19 cellular contexts compared by ENCODE assay signal in the genomic region with DNA sequence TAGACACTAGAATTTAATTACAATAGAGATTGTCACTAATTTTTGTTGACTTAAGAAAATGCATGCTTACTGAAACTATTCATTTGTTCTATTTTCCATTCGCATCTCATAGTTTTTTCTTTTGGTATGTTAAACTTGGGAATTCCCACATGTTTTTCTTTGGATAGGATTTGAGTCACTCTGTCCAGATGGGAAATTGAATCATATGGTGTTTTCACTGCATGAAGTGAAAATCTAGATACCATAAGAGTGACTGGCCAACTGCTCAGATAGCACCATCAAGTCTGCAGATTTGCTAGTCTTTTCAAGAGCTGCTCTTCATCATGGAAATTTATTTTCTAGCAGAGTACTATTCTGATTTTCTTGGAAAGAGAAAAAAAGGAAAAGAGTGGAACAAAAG.
DNase-seq lines count a peak whose midpoint lies in the region; ATAC-seq and TF ChIP-seq lines count a peak whose summit lies in the region.
"Had no signal": no experiment of that assay in that cellular context is flagged by ENCODE, and none has a peak within 500 bp of the region (broad histone marks: within the 10 kb centered on the region; RNA-seq: fewer than 3 reads in every experiment).

No MANE protein-coding gene starts in this region.

- no peak for ATAC-seq in GM19023 (IDR thresholded peaks at IDR 0.05; ENCODE audit: unreplicated experiment)
- no peak for ATAC-seq in activated T-cell treated with anti-CD3 and anti-CD28 coated beads, Interleukin-2, amount 50 U/mL, for 4 hours
- ATAC-seq: K562, left colon, T-cell had no signal

- peaks cover 9% of the 10 kb centered on the region for H3K9me3 Mint-ChIP-seq in activated T-cell treated with anti-CD3 and anti-CD28 coated beads, Interleukin-2, amount 50 U/mL, for 4 hours

- H3K27me3 Mint-ChIP-seq in activated T-cell treated with anti-CD3 and anti-CD28 coated beads, Interleukin-2, amount 50 U/mL, for 4 hours (ENCODE audit: low read depth): no peaks in the 10 kb centered on the region
- H3K27me3 Mint-ChIP-seq: activated naive CD4-positive, alpha-beta T cell treated with anti-CD3 and anti-CD28 coated beads, Interleukin-2, amount 10 ng/mL, durations not matched to agents 7 days and 5 days; CD4-positive, alpha-beta T cell; T-cell had no signal

- H3K36me3 Mint-ChIP-seq in activated T-cell treated with anti-CD3 and anti-CD28 coated beads, Interleukin-2, amount 50 U/mL, for 4 hours (ENCODE audit: insufficient read depth): no peaks in the 10 kb centered on the region
- H3K36me3 Mint-ChIP-seq: activated naive CD4-positive, alpha-beta T cell treated with anti-CD3 and anti-CD28 coated beads, Interleukin-2, amount 10 ng/mL, durations not matched to agents 7 days and 5 days; neural progenitor cell; T-cell had no signal

- no peaks in the 10 kb centered on the region for H3K4me1 Mint-ChIP-seq in activated T-cell treated with anti-CD3 and anti-CD28 coated beads, Interleukin-2, amount 50 U/mL, for 4 hours (ENCODE audit: low read depth)
- H3K4me1 Mint-ChIP-seq: activated naive CD4-positive, alpha-beta T cell treated with anti-CD3 and anti-CD28 coated beads, Interleukin-2, amount 10 ng/mL, durations not matched to agents 7 days and 5 days; neural progenitor cell; T-cell had no signal

- H3K4me3 Mint-ChIP-seq in activated T-cell treated with anti-CD3 and anti-CD28 coated beads, Interleukin-2, amount 50 U/mL, for 4 hours: no peak overlapping the region
- H3K4me3 Mint-ChIP-seq: activated naive CD4-positive, alpha-beta T cell treated with anti-CD3 and anti-CD28 coated beads, Interleukin-2, amount 10 ng/mL, durations not matched to agents 7 days and 5 days; CD4-positive, alpha-beta T cell; neural progenitor cell; T-cell had no signal

- no peak overlapping the region for H3K4me3 ChIP-seq in fibroblast of villous mesenchyme (ENCODE audit: low read depth, low read length)
- H3K4me3 ChIP-seq: cardiac muscle cell, K562, neural progenitor cell had no signal

- DNase-seq in GM04503 (ENCODE audit: low read depth) (peak; percentile 24), astrocyte of the hippocampus (ENCODE audit: low read depth, low spot score) (peak; percentile 9), fibroblast of villous mesenchyme (ENCODE audit: low read depth) (peak; percentile 8), superior temporal gyrus (ENCODE audit: extremely low spot score) (peak; percentile 7), H4 (ENCODE audit: low spot score) (no peak)
- DNase-seq in activated T-cell treated with anti-CD3 and anti-CD28 coated beads, Interleukin-2, amount 50 U/mL, for 4 hours: no peak
- DNase-seq: activated CD4-positive, alpha-beta T cell treated with anti-CD3 and anti-CD28 coated beads, Interleukin-2, amount 50 U/mL, for 48 hours; activated naive CD4-positive, alpha-beta T cell treated with anti-CD3 and anti-CD28 coated beads, Interleukin-2, amount 10 ng/mL, durations not matched to agents 7 days and 5 days; CD4-positive, alpha-beta T cell; DMS53; left colon; MV-4-11; NCI-H2029; retina; T-cell had no signal

- TF ChIP-seq CTCF in fibroblast of villous mesenchyme (IDR thresholded peaks at IDR 0.05; ENCODE audit: insufficient read depth, low read depth, low read length): no peak

Comparison
In these comparisons a context has a peak if more than half of its experiments do, and no peak if none do; other contexts are left out.
1. DNase-seq: peak in GM04503 (single experiment), astrocyte of the hippocampus (single experiment), fibroblast of villous mesenchyme (single experiment) and superior temporal gyrus (single experiment); none in activated T-cell treated with anti-CD3 and anti-CD28 coated beads, Interleukin-2, amount 50 U/mL, for 4 hours (single experiment) and H4 (single experiment).